In the genomic region with DNA sequence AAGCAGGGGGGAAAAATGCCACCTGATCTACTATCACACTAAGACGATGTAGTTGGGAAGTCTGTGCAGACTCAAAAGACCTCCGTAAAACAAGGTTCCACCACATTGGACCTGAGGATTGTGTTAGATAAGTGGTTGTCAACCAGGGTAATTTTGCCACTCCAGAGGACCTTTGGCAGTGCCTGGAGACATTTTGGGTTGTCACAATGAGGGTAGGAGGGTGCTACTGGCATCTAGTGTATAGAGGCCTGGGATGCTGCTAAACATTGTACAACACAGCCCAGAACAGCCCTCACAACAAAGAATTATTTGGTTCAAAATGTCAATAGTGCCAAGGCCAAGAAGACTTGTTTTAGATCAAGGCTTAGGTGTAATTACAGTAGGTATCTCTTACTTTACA, we compare ENCODE assay signal across 18 cellular contexts. TPM values are rescaled to one million over a fixed set of nuclear protein-coding genes. Genes with fewer than 3 reads are reported as not detected.
DNase-seq lines count a peak whose midpoint lies in the region; ATAC-seq and TF ChIP-seq lines count a peak whose summit lies in the region.
"Had no signal": no experiment of that assay in that cellular context is flagged by ENCODE, and none has a peak within 500 bp of the region (broad histone marks: within the 10 kb centered on the region; RNA-seq: fewer than 3 reads in every experiment).

No MANE protein-coding gene starts in this region.

- no peak overlapping the region for H3K4me3 ChIP-seq in BLaER1
- no peak overlapping the region for H3K4me3 ChIP-seq in CD8-positive, alpha-beta memory T cell (ENCODE audit: low read length)
- no peak overlapping the region for H3K4me3 ChIP-seq in esophagus squamous epithelium
- no peak overlapping the region for H3K4me3 ChIP-seq in gastroesophageal sphincter
- H3K4me3 ChIP-seq: GM23248, left lung, prostate gland had no signal

- H3K36me3 Mint-ChIP-seq in CD8-positive, alpha-beta memory T cell, result peaks cover 24 to 87% (median 48%) of the 10 kb centered on the region in 3 donors
- peaks cover 23% of the 10 kb centered on the region for H3K36me3 Mint-ChIP-seq in activated B cell treated with CpG ODN at 0.5 μM for 24 hours (ENCODE audit: low read depth)
- no peaks in the 10 kb centered on the region for H3K36me3 Mint-ChIP-seq in nephron progenitor cell (ENCODE audit: low read depth)

- H3K9me3 ChIP-seq in BLaER1 (no peaks in the 10 kb centered on the region; the same call in 1 of the 2 replicates), esophagus squamous epithelium (no peaks in the 10 kb centered on the region), gastroesophageal sphincter (no peaks in the 10 kb centered on the region)
- H3K9me3 ChIP-seq in CD8-positive, alpha-beta memory T cell (ENCODE audit: low read length), result no peaks in the 10 kb centered on the region
- H3K9me3 ChIP-seq: left lung, prostate gland had no signal

- intact Hi-C loops in activated B cell treated with CpG ODN at 0.5 μM for 24 hours (cut with micrococcal nuclease) (loop anchor here (1.0 to 10.0 kb wide), 3 partner anchors 14 to 535 kb away; partner anchors contain the start of genes NECTIN3 and ZBED2), esophagus squamous epithelium (cut with DNase I) (no loop called here)

- POLR2A ChIA-PET in CD8-positive, alpha-beta memory T cell (lab: Charles Lee), result interaction anchor here (0.5 to 1.6 kb wide), 3 partner anchors 13 to 64 kb away, joined by 3 to 8 read pairs (median 5); no protein-coding TSS in a partner anchor
- POLR2A ChIA-PET in activated B cell treated with CpG ODN at 0.5 μM for 24 hours (lab: Charles Lee), result interaction anchor here (1.2 to 1.8 kb wide), 3 partner anchors 10 to 369 kb away, joined by 3 to 18 read pairs (median 5); partner anchors contain the start of genes ABHD10 and ZBED2

- peak overlapping the region; percentile 92 to 98 (median 96) for H3K27ac Mint-ChIP-seq in CD8-positive, alpha-beta memory T cell
- H3K27ac Mint-ChIP-seq in activated B cell treated with CpG ODN at 0.5 μM for 24 hours (peak overlapping the region; percentile 83), nephron progenitor cell (no peak overlapping the region)

- no peak for TF ChIP-seq CTCF in activated B cell treated with CpG ODN at 0.5 μM for 24 hours (IDR thresholded peaks at IDR 0.05)
- TF ChIP-seq CTCF in esophagus squamous epithelium (IDR thresholded peaks at IDR 0.05), result no peak
- no peak for TF ChIP-seq CTCF in gastroesophageal sphincter (IDR thresholded peaks at IDR 0.05)
- no peak for TF ChIP-seq CTCF in nephron progenitor cell (IDR thresholded peaks at IDR 0.05)

- H3K36me3 ChIP-seq in BLaER1 (peaks cover 80% of the 10 kb centered on the region), esophagus squamous epithelium (no peaks in the 10 kb centered on the region), gastroesophageal sphincter (no peaks in the 10 kb centered on the region)
- H3K36me3 ChIP-seq in CD8-positive, alpha-beta memory T cell (ENCODE audit: insufficient read depth, low read length), result peaks cover 13% of the 10 kb centered on the region
- H3K36me3 ChIP-seq: left lung, prostate gland had no signal

- peak in 1 of 5 donors; percentile 2 for DNase-seq in CD8-positive, alpha-beta memory T cell
- DNase-seq in activated B cell treated with CpG ODN at 0.5 μM for 24 hours (no peak), esophagus squamous epithelium (lab: John Stamatoyannopoulos, UW) (no peak), nephron progenitor cell (no peak), AG08395 (ENCODE audit: low spot score) (no peak)
- DNase-seq: activated CD4-positive, CD25-positive, alpha-beta regulatory T cell treated with anti-CD3 and anti-CD28 coated beads, Interleukin-2, amount 50 U/mL, for 72 hours; activated effector memory CD4-positive, alpha-beta T cell treated with anti-CD3 and anti-CD28 coated beads, Interleukin-2, amount 50 U/mL, for 16 hours; DMS79; GM23248; KG1; left lung; NCI-H1105 treated with DMSO at 0.1 percent for 48 hours had no signal

- TF ChIP-seq EP300 in gastroesophageal sphincter (IDR thresholded peaks at IDR 0.05), result no peak

- peak overlapping the region; percentile 37 for H3K4me2 ChIP-seq in BLaER1

- peak overlapping the region in 5 of 7 donors; percentile 3 to 70 (median 63) for H3K4me3 Mint-ChIP-seq in CD8-positive, alpha-beta memory T cell
- H3K4me3 Mint-ChIP-seq in activated B cell treated with CpG ODN at 0.5 μM for 24 hours, result no peak overlapping the region
- H3K4me3 Mint-ChIP-seq in nephron progenitor cell, result no peak overlapping the region

- TF ChIP-seq POLR2A in esophagus squamous epithelium (IDR thresholded peaks at IDR 0.05) (no peak), gastroesophageal sphincter (IDR thresholded peaks at IDR 0.05) (no peak)

- no peaks in the 10 kb centered on the region for H4K20me1 ChIP-seq in BLaER1

- CTCF ChIA-PET in CD8-positive, alpha-beta memory T cell (lab: Charles Lee), result interaction anchor here (0.8 to 1.2 kb wide), 4 partner anchors 9 to 70 kb away, joined by 3 to 4 read pairs (median 3); no protein-coding TSS in a partner anchor
- CTCF ChIA-PET in activated B cell treated with CpG ODN at 0.5 μM for 24 hours (lab: Charles Lee), result interaction anchor here (1.3 to 1.4 kb wide), 2 partner anchors 15 to 31 kb away, joined by 3 to 7 read pairs; partner anchors contain the start of gene ZBED2

- WGBS in esophagus squamous epithelium, 2 donors, result 87 to 88% methylated on average over 2 of the region's 2 CpGs
- 78 to 83% methylated on average over 2 of the region's 2 CpGs for WGBS in gastroesophageal sphincter (ENCODE audit: low coverage in 1 of 2), 2 donors

- H3K4me1 Mint-ChIP-seq in CD8-positive, alpha-beta memory T cell, result peaks cover 79 to 96% (median 95%) of the 10 kb centered on the region in 3 donors
- H3K4me1 Mint-ChIP-seq in activated B cell treated with CpG ODN at 0.5 μM for 24 hours, result peaks cover 45% of the 10 kb centered on the region
- peaks cover 18% of the 10 kb centered on the region for H3K4me1 Mint-ChIP-seq in nephron progenitor cell

- no peaks in the 10 kb centered on the region for H3K27me3 Mint-ChIP-seq in CD8-positive, alpha-beta memory T cell
- H3K27me3 Mint-ChIP-seq in activated B cell treated with CpG ODN at 0.5 μM for 24 hours (no peaks in the 10 kb centered on the region), nephron progenitor cell (ENCODE audit: low read depth, poor library complexity) (no peaks in the 10 kb centered on the region)

- H3K27me3 ChIP-seq in BLaER1, result no peaks in the 10 kb centered on the region
- H3K27me3 ChIP-seq in CD8-positive, alpha-beta memory T cell (ENCODE audit: insufficient read depth, low read length, poor library complexity, severe bottlenecking), result no peaks in the 10 kb centered on the region
- no peaks in the 10 kb centered on the region for H3K27me3 ChIP-seq in esophagus squamous epithelium
- no peaks in the 10 kb centered on the region for H3K27me3 ChIP-seq in gastroesophageal sphincter
- H3K27me3 ChIP-seq: left lung had no signal

- H3K4me1 ChIP-seq in BLaER1 (peaks cover 13% of the 10 kb centered on the region), esophagus squamous epithelium (peaks cover 0 to 20% (median 4%) of the 10 kb centered on the region in 3 donors), gastroesophageal sphincter (no peaks in the 10 kb centered on the region)
- H3K4me1 ChIP-seq in CD8-positive, alpha-beta memory T cell (ENCODE audit: insufficient read depth, low read length), result peaks cover 43% of the 10 kb centered on the region
- H3K4me1 ChIP-seq: left lung, prostate gland had no signal

- no peaks in the 10 kb centered on the region for H3K9me3 Mint-ChIP-seq in CD8-positive, alpha-beta memory T cell
- H3K9me3 Mint-ChIP-seq in activated B cell treated with CpG ODN at 0.5 μM for 24 hours (no peaks in the 10 kb centered on the region), nephron progenitor cell (no peaks in the 10 kb centered on the region)

- ATAC-seq in activated B cell treated with CpG ODN at 0.5 μM for 24 hours (ENCODE audit: low read depth) (no peak), gastroesophageal sphincter (no peak), GM21528 (IDR thresholded peaks at IDR 0.05; ENCODE audit: low FRiP score, unreplicated experiment) (no peak)
- ATAC-seq: left lung, Right ventricle myocardium inferior had no signal

- H3K27ac ChIP-seq in BLaER1 (no peak overlapping the region), esophagus squamous epithelium (peak overlapping the region; percentile 41 to 76 (median 64)), gastroesophageal sphincter (no peak overlapping the region)
- H3K27ac ChIP-seq in CD8-positive, alpha-beta memory T cell (ENCODE audit: low read depth, low read length), result peak overlapping the region; percentile 10
- H3K27ac ChIP-seq: GM23248, left lung, prostate gland had no signal

- H3K9ac ChIP-seq in BLaER1, result no peak overlapping the region
- H3K9ac ChIP-seq: GM23248 had no signal

RNA-seq across cellular contexts. Expression of gene ZBED2, which starts 14.6 kb away (rescaled TPM):
- 100 to 1,000 TPM; 547 to 551 TPM for total RNA-seq in CD8-positive, alpha-beta memory T cell
- 0.51 TPM for polyA plus RNA-seq in CD8-positive, alpha-beta memory T cell
- total RNA-seq in activated B cell treated with CpG ODN at 0.5 μM for 24 hours, result 4.6 and 5.3 TPM in 2 replicates
- total RNA-seq in esophagus squamous epithelium, result 1 to 10 TPM; 4.2 to 9.4 (median 6.2) TPM
- under 1 TPM in 1 of 4 donors, not detected in 3; 0.20 TPM for total RNA-seq in gastroesophageal sphincter
- total RNA-seq: GM23248, Right ventricle myocardium inferior, subcutaneous adipose tissue had no signal
- polyA plus RNA-seq: GM23248 had no signal

Comparison
In these comparisons a context has a peak if more than half of its experiments do, and no peak if none do; other contexts are left out.
1. H3K27ac ChIP-seq: peak in CD8-positive, alpha-beta memory T cell (single experiment) and esophagus squamous epithelium (4 of 4); none in BLaER1 (single experiment) and gastroesophageal sphincter (0 of 4).
2. H3K4me3 Mint-ChIP-seq: peak in CD8-positive, alpha-beta memory T cell (5 of 7); none in activated B cell treated with CpG ODN at 0.5 μM for 24 hours (single experiment) and nephron progenitor cell (single experiment).
3. RNA of gene ZBED2, which starts 14.6 kb away (total RNA-seq): 547 to 551 TPM in CD8-positive, alpha-beta memory T cell; 4.2 to 9.4 TPM in esophagus squamous epithelium, 4.6 to 5.3 TPM in activated B cell treated with CpG ODN at 0.5 μM for 24 hours and 0.20 TPM in gastroesophageal sphincter; every median in the first group is over 10 times any median in the second.